Comparison of ENCODE assay signal across 16 cellular contexts in genomic region chr2:99875627-99876026, GRCh38.
DNase-seq lines count a peak whose midpoint lies in the region; ATAC-seq, FAIRE-seq and TF ChIP-seq lines count a peak whose summit lies in the region.
"Had no signal": no experiment of that assay in that cellular context is flagged by ENCODE, and none has a peak within 500 bp of the region (broad histone marks: within the 10 kb centered on the region; RNA-seq: fewer than 3 reads in every experiment).

No MANE protein-coding gene starts in this region.

- no peak overlapping the region for H4K91ac ChIP-seq in neuronal stem cell (ENCODE audit: low read depth, low read length, poor library complexity)

- H3K9ac ChIP-seq in HepG2 (ENCODE audit: insufficient read depth, low read depth, low read length) (no peak overlapping the region), neuronal stem cell (ENCODE audit: low read depth, low read length, poor library complexity) (no peak overlapping the region)
- H3K9ac ChIP-seq: BLaER1 had no signal

- TF ChIP-seq RAD21 in HepG2 (CRISPR knock-in tag; IDR thresholded peaks at IDR 0.05): no peak

- CTCF ChIA-PET in HepG2 (lab: Yijun Ruan, JAX; ENCODE audit: low intra/inter-chr PET ratio, low total read pairs) (no interaction called here), OCI-LY7 (lab: Charles Lee; ENCODE audit: unreplicated experiment) (no interaction called here)

- H3K79me1 ChIP-seq in neuronal stem cell (ENCODE audit: low read depth, low read length): no peaks in the 10 kb centered on the region

- no peak overlapping the region for H3K18ac ChIP-seq in neuronal stem cell (ENCODE audit: low read length)

- intact Hi-C loops in right lobe of liver (cut with DNase I) (no loop called here), HepG2 (cut with micrococcal nuclease; ENCODE audit: unreplicated experiment) (no loop called here), OCI-LY7 (cut with micrococcal nuclease; ENCODE audit: unreplicated experiment) (no loop called here)

- WGBS in right lobe of liver (ENCODE audit: insufficient coverage, low coverage, low lambda C conversion rate, missing lambda C conversion rate): 61% methylated on average over 4 of the region's 5 CpGs
- 61% methylated on average over 5 of the region's 5 CpGs for WGBS in HepG2 (ENCODE audit: low lambda C conversion rate)
- WGBS in neuronal stem cell (ENCODE audit: extremely low coverage in 2 of 2, insufficient read length in 2 of 2, insufficient replicate concordance in 1 of 2), 2 donors: no CpG with 5 or more reads among the region's 5 CpGs

- TF ChIP-seq POLR2A in right lobe of liver (IDR thresholded peaks at IDR 0.05) (no peak), HepG2 (IDR thresholded peaks at IDR 0.05; ENCODE audit: insufficient read depth in 1 of 2, low read depth in 2 of 2, low read length in 2 of 2) (no peak)

- H3K4me3 ChIP-seq in right lobe of liver (no peak overlapping the region), HepG2 (replicated peaks in 1 of 3; ENCODE audit: insufficient read depth in 1 of 3, low read depth in 2 of 3, low read length in 3 of 3) (no peak overlapping the region), neuronal stem cell (ENCODE audit: low read length in 2 of 2) (no peak overlapping the region), OCI-LY7 (ENCODE audit: low read depth, low read length, poor library complexity, severe bottlenecking) (no peak overlapping the region)
- H3K4me3 ChIP-seq: A549, BLaER1 had no signal

- H2AFZ ChIP-seq in HepG2 (ENCODE audit: low read length) (no peak overlapping the region), neuronal stem cell (ENCODE audit: low read length) (peak overlapping the region; percentile 14), OCI-LY7 (ENCODE audit: low read length) (no peak overlapping the region)

- H3K4me2 ChIP-seq in HepG2 (ENCODE audit: low read depth, low read length) (no peak overlapping the region), neuronal stem cell (ENCODE audit: insufficient read depth, low read length, poor library complexity, severe bottlenecking) (no peak overlapping the region), OCI-LY7 (ENCODE audit: low read length) (no peak overlapping the region)
- H3K4me2 ChIP-seq: A549, BLaER1 had no signal

- no peak overlapping the region for H2BK12ac ChIP-seq in neuronal stem cell (ENCODE audit: low read length)

- H3K27me3 ChIP-seq in right lobe of liver (no peaks in the 10 kb centered on the region), HepG2 (ENCODE audit: control insufficient read depth in 1 of 2, insufficient read depth in 2 of 2, low read length in 2 of 2) (0 out of 5 replicates have a peak, but pooled peaks cover 0 to 2% of the 10 kb centered on the region in 2 experiments), neuronal stem cell (ENCODE audit: control insufficient read depth in 3 of 3, insufficient read depth in 3 of 3, low read depth in 1 of 3, low read length in 3 of 3) (no peaks in the 10 kb centered on the region)
- H3K27me3 ChIP-seq: BLaER1 had no signal

- DNase-seq in right lobe of liver (no peak), HepG2 (ENCODE audit: low spot score) (no peak), left lobe of liver (ENCODE audit: low spot score) (no peak), neuronal stem cell (ENCODE audit: low spot score) (no peak), OCI-LY7 (ENCODE audit: low spot score) (no peak), germinal center (ENCODE audit: low spot score) (no peak), globus pallidus (ENCODE audit: low spot score) (no peak), DMS 273 (lab: John Stamatoyannopoulos, UW; ENCODE audit: unreplicated experiment) (no peak)
- DNase-seq: AML-193; CD4-positive, alpha-beta memory T cell; DMS79 treated with DMSO at 0.1 percent for 48 hours; GF-D8; GOT3; H9 had no signal

- no peak overlapping the region for H2AK5ac ChIP-seq in neuronal stem cell (ENCODE audit: low read depth, low read length)

- H3K14ac ChIP-seq in neuronal stem cell (ENCODE audit: low read length): no peak overlapping the region

- H3K4ac ChIP-seq in neuronal stem cell (ENCODE audit: low read length): no peak overlapping the region

- no peak for TF ChIP-seq CTCF in right lobe of liver (IDR thresholded peaks at IDR 0.05)
- no peak for TF ChIP-seq CTCF in HepG2 (CRISPR knock-in tag; IDR thresholded peaks at IDR 0.05)
- no peak for TF ChIP-seq CTCF in OCI-LY7 (conservative IDR thresholded peaks at IDR 0.05; ENCODE audit: low read length)

- H3K9me2 ChIP-seq in OCI-LY7 (ENCODE audit: insufficient read depth, low read length): no peaks in the 10 kb centered on the region

- no peak for FAIRE-seq in HepG2 (lab: Jason Lieb, UNC)
- FAIRE-seq: A549 had no signal

- H3K4me1 ChIP-seq in right lobe of liver: peaks cover 0 to 10% (median 0%) of the 10 kb centered on the region in 4 donors
- no peaks in the 10 kb centered on the region for H3K4me1 ChIP-seq in HepG2 (ENCODE audit: insufficient read depth, low read length)
- peaks cover 6 to 22% of the 10 kb centered on the region in 2 donors for H3K4me1 ChIP-seq in neuronal stem cell (ENCODE audit: control insufficient read depth in 2 of 2, insufficient read depth in 1 of 2, low read depth in 1 of 2, low read length in 2 of 2)
- peaks cover 46% of the 10 kb centered on the region for H3K4me1 ChIP-seq in OCI-LY7 (ENCODE audit: insufficient read depth, low read length, poor library complexity, severe bottlenecking)
- H3K4me1 ChIP-seq: A549 had no signal

- no peak for TF ChIP-seq EP300 in HepG2 (IDR thresholded peaks at IDR 0.05; ENCODE audit: low read depth in 2 of 2, low read length in 2 of 2)
- TF ChIP-seq EP300 in HepG2 (CRISPR knock-in tag; IDR thresholded peaks at IDR 0.05; ENCODE audit: borderline replicate concordance): no peak

- no peak overlapping the region for H4K8ac ChIP-seq in neuronal stem cell (ENCODE audit: low read depth, low read length)

- H4K20me1 ChIP-seq in HepG2 (ENCODE audit: insufficient read depth, low read length) (no peaks in the 10 kb centered on the region), OCI-LY7 (ENCODE audit: insufficient read depth, low read length) (no peaks in the 10 kb centered on the region)

- BruUV-seq in HepG2 (replicated peaks; lab: Mats Ljungman, UMichigan) (no TSS peak), OCI-LY7 (replicated peaks; lab: Mats Ljungman, UMichigan) (no TSS peak)

- no peak overlapping the region for H3K27ac ChIP-seq in right lobe of liver
- H3K27ac ChIP-seq in HepG2 (ENCODE audit: extremely low read length, insufficient read depth, low read length): no peak overlapping the region
- H3K27ac ChIP-seq in neuronal stem cell (replicated peaks; ENCODE audit: low read length): no peak overlapping the region
- no peak overlapping the region for H3K27ac ChIP-seq in OCI-LY7 (ENCODE audit: low read depth, low read length, poor library complexity, severe bottlenecking)
- H3K27ac ChIP-seq: A549, BLaER1 had no signal

- no peak overlapping the region for H2BK5ac ChIP-seq in neuronal stem cell (ENCODE audit: low read length)

- H3K36me3 ChIP-seq in right lobe of liver (no peaks in the 10 kb centered on the region), HepG2 (replicated peaks in 1 of 2; ENCODE audit: control insufficient read depth in 1 of 2, insufficient read depth in 2 of 2, low read length in 2 of 2) (no peaks in the 10 kb centered on the region), neuronal stem cell (replicated peaks in 1 of 2; ENCODE audit: control insufficient read depth in 2 of 2, insufficient read depth in 2 of 2, low read length in 2 of 2) (no peaks in the 10 kb centered on the region), OCI-LY7 (ENCODE audit: insufficient read depth, low read length) (peaks cover 12% of the 10 kb centered on the region; the same call in 1 of the 2 replicates)
- H3K36me3 ChIP-seq: BLaER1 had no signal

- in situ Hi-C loops in HepG2 (cut with HindIII; ENCODE audit: extremely low pct_ligation_motif_present, low pct_unique_long_range_greater_than_20kb): no loop called here

- POLR2A ChIA-PET in HepG2 (lab: Yijun Ruan, JAX): no interaction called here
- POLR2A ChIA-PET in OCI-LY7 (lab: Charles Lee): no interaction called here

- ATAC-seq in right lobe of liver (peak in 3 of 4 donors; percentile 33 to 83 (median 71)), HepG2 (no peak), left lobe of liver (peak; percentile 63)
- ATAC-seq: A549 had no signal

- H3K79me2 ChIP-seq in HepG2 (ENCODE audit: insufficient read depth, low read length) (no peaks in the 10 kb centered on the region), OCI-LY7 (ENCODE audit: insufficient read depth, low read depth, low read length) (peaks cover 16% of the 10 kb centered on the region; the same call in 1 of the 2 replicates)

- no peak overlapping the region for H2BK120ac ChIP-seq in neuronal stem cell (ENCODE audit: low read depth, low read length)

- H2BK15ac ChIP-seq in neuronal stem cell (ENCODE audit: low read length): no peak overlapping the region

- H3K23ac ChIP-seq in neuronal stem cell (ENCODE audit: low read depth, low read length, poor library complexity): no peak overlapping the region

- no peaks in the 10 kb centered on the region for H3K9me3 ChIP-seq in right lobe of liver
- H3K9me3 ChIP-seq in HepG2 (ENCODE audit: low read length): no peaks in the 10 kb centered on the region
- H3K9me3 ChIP-seq in neuronal stem cell (replicated peaks in 1 of 2; ENCODE audit: control insufficient read depth in 2 of 2, insufficient read depth in 1 of 2, low read depth in 1 of 2, low read length in 2 of 2): no peaks in the 10 kb centered on the region
- no peaks in the 10 kb centered on the region for H3K9me3 ChIP-seq in OCI-LY7 (ENCODE audit: low read length)
- H3K9me3 ChIP-seq: A549, BLaER1 had no signal

TF ChIP-seq in HepG2, 621 proteins besides CTCF, POLR2A, EP300 and RAD21 (continues in another document):
- TF ChIP-seq ZNF232 (CRISPR knock-in tag; IDR thresholded peaks at IDR 0.05; ENCODE audit: borderline replicate concordance): no peak
- no peak for TF ChIP-seq SPEN (CRISPR knock-in tag; IDR thresholded peaks at IDR 0.05; ENCODE audit: low read depth)
- TF ChIP-seq ZNF160 (CRISPR knock-in tag; IDR thresholded peaks at IDR 0.05): no peak
- TF ChIP-seq ZNF577 (CRISPR knock-in tag; IDR thresholded peaks at IDR 0.05; ENCODE audit: borderline replicate concordance, low read depth): no peak
- TF ChIP-seq ZNF12 (CRISPR knock-in tag; IDR thresholded peaks at IDR 0.05): no peak
- TF ChIP-seq ZNF124 (CRISPR knock-in tag; IDR thresholded peaks at IDR 0.05): no peak
- no peak for TF ChIP-seq ZSCAN5A (CRISPR knock-in tag; IDR thresholded peaks at IDR 0.05; ENCODE audit: borderline replicate concordance)
- TF ChIP-seq NCOA5 (CRISPR knock-in tag; IDR thresholded peaks at IDR 0.05): no peak
- TF ChIP-seq FOXK2 (IDR thresholded peaks at IDR 0.05): no peak
